Comparison of ENCODE assay signal across 8 cellular contexts in the genomic region with DNA sequence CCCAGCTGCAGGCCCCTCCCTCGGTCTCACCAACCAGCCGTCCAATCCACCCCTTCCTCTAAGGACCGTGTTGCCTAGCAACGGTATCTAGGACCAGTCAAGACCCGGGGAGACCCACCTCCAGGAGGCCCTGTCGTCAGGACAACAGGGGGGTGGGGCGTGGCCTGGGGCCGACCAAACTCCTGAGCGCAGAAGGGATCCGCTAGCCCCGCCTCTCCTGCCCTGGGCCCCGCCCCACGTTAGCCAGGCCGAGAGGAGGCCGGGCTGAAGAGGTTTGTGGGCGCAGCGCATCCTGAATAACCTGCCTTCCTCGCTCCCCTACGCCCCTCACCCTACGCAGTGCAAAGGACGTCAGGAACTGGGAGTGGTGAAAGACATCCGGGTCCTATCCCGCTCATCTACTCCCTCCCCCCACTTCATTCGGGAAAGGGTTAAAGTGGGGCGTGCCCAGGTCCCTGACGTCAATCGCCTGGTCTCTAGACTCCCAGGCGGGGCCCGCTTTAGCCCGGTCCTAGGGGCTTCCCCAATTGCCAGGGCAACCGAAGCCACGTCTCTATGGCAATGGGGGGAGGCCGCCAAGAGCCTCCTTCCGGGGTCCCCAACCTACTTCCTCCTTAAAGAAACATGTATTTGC. TPM values are rescaled to one million over a fixed set of nuclear protein-coding genes. Genes with fewer than 3 reads are reported as not detected.
A peak's percentile ranks its signal among the peaks of the same experiment; 100 is the strongest.
DNase-seq lines count a peak whose midpoint lies in the region; ATAC-seq and TF ChIP-seq lines count a peak whose summit lies in the region.

No MANE protein-coding gene starts in this region.

- no peaks in the 10 kb centered on the region; the same call in 1 of the 2 replicates for H3K9me3 ChIP-seq in AG04450 (ENCODE audit: control insufficient read depth, insufficient read depth, low read length)
- H3K9me3 ChIP-seq in Peyer's patch = no peaks in the 10 kb centered on the region

- peak; percentile 59 for DNase-seq in AG04450 (ENCODE audit: low read depth, low spot score)
- DNase-seq in Peyer's patch = peak; percentile 80 to 96 (median 90)
- peak; percentile 92 for DNase-seq in activated naive CD4-positive, alpha-beta T cell treated with Interleukin-2 at 50 U/mL for 16 hours
- peak; percentile 78 for DNase-seq in globus pallidus (ENCODE audit: low spot score)
- peak; percentile 78 for DNase-seq in occipital lobe (lab: John Stamatoyannopoulos, UW)
- peak in 47 of 49 donors; percentile 35 to 98 (median 76) for DNase-seq in substantia nigra (lab: John Stamatoyannopoulos, UW)

- peak; percentile 80 for ATAC-seq in HG03196 (IDR thresholded peaks at IDR 0.05; ENCODE audit: unreplicated experiment)

- no peaks in the 10 kb centered on the region for H3K27me3 ChIP-seq in AG04450 (ENCODE audit: control insufficient read depth, insufficient read depth, low read length)
- no peaks in the 10 kb centered on the region for H3K27me3 ChIP-seq in Peyer's patch

- H3K27ac ChIP-seq in AG04450 (ENCODE audit: low read depth, low read length) (peak overlapping the region; percentile 61), Peyer's patch (peak overlapping the region; percentile 15 to 72 (median 58)), substantia nigra (ENCODE audit: low read depth, low read length, poor library complexity, severe bottlenecking) (peak overlapping the region; percentile 66)

- in situ Hi-C loops in GM18951 (cut with MboI; ENCODE audit: low sequenced_read_pairs, unreplicated experiment) = no loop called here

- TF ChIP-seq POLR2A in GM18951 (IDR thresholded peaks at IDR 0.05; ENCODE audit: extremely low read depth, insufficient read depth, insufficient read length) (peak; percentile 31), Peyer's patch (IDR thresholded peaks at IDR 0.05) (no peak)

- POLR2A ChIA-PET in AG04450 (lab: Yijun Ruan, JAX) = interaction anchor here (0.7 kb wide), 1 partner anchor 279 kb away, joined by 3 read pairs; no protein-coding TSS in a partner anchor

- CTCF ChIA-PET in AG04450 (lab: Charles Lee) = interaction anchor here (0.6 kb wide), 1 partner anchor 31 kb away, joined by 5 read pairs; no protein-coding TSS in a partner anchor

- peak overlapping the region; percentile 63 for H3K4me3 ChIP-seq in AG04450 (ENCODE audit: low read depth, low read length)
- H3K4me3 ChIP-seq in Peyer's patch = peak overlapping the region; percentile 32 to 52 (median 50)

- peaks cover 0 to 6% (median 1%) of the 10 kb centered on the region in 4 donors for H3K4me1 ChIP-seq in Peyer's patch

- peaks cover 0 to 10% (median 0%) of the 10 kb centered on the region in 3 donors for H3K36me3 ChIP-seq in Peyer's patch

- no peak for TF ChIP-seq CTCF in AG04450 (IDR thresholded peaks at IDR 0.05; ENCODE audit: low read depth, low read length)
- TF ChIP-seq CTCF in Peyer's patch (IDR thresholded peaks at IDR 0.05) = no peak

RNA-seq across cellular contexts. Expression of gene DLG4, which starts 14.7 kb away (rescaled TPM):
- 10.2 and 11.6 TPM in 2 replicates for polyA plus RNA-seq in AG04450 (2011; rRNA removed)
- 15.2 and 19.5 TPM in 2 replicates for polyA minus RNA-seq in AG04450 (2011; rRNA and poly(A)+ RNA removed)
- total RNA-seq in Peyer's patch (10 to 100 TPM in 2 of 4 donors, 1 to 10 TPM in 2; 2.6 to 15.7 (median 9.4) TPM), occipital lobe (131 TPM)

RNA-seq across cellular contexts. Expression of gene ACADVL, which starts 14.8 kb away (rescaled TPM):
- 217 and 262 TPM in 2 replicates for polyA plus RNA-seq in AG04450 (2011; rRNA removed)
- 169 and 241 TPM in 2 replicates for polyA minus RNA-seq in AG04450 (2011; rRNA and poly(A)+ RNA removed)
- total RNA-seq in Peyer's patch = 1,000 to 10,000 TPM; 1,292 to 4,167 (median 1,553) TPM
- 77.2 TPM for total RNA-seq in occipital lobe

RNA-seq across cellular contexts. Expression of gene ASGR1, which starts 25.8 kb away (rescaled TPM):
- 1.1 and 1.5 TPM in 2 replicates for polyA plus RNA-seq in AG04450 (2011; rRNA removed)
- 0.61 and 0.74 TPM in 2 replicates for polyA minus RNA-seq in AG04450 (2011; rRNA and poly(A)+ RNA removed)
- total RNA-seq in Peyer's patch = 1 to 10 TPM in 1 of 4 donors, under 1 TPM in 2, not detected in 1; 0.88 to 2.5 (median 0.94) TPM
- 15.6 TPM for total RNA-seq in occipital lobe

RNA-seq across cellular contexts. Expression of gene DVL2, which starts 29.4 kb away (rescaled TPM):
- 5.1 and 8.2 TPM in 2 replicates for polyA plus RNA-seq in AG04450 (2011; rRNA removed)
- 23.9 and 29.6 TPM in 2 replicates for polyA minus RNA-seq in AG04450 (2011; rRNA and poly(A)+ RNA removed)
- total RNA-seq in Peyer's patch = 10 to 100 TPM; 42.1 to 61.9 (median 50.1) TPM
- total RNA-seq in occipital lobe = 49.1 TPM

RNA-seq across cellular contexts. Expression of gene PHF23, which starts 34.3 kb away (rescaled TPM):
- polyA plus RNA-seq in AG04450 (2011; rRNA removed) = 56.3 and 58.7 TPM in 2 replicates
- polyA minus RNA-seq in AG04450 (2011; rRNA and poly(A)+ RNA removed) = 58.1 and 72.8 TPM in 2 replicates
- total RNA-seq in Peyer's patch (10 to 100 TPM; 22.2 to 38.8 (median 35.1) TPM), occipital lobe (33.7 TPM)

Comparison
In these comparisons a context has a peak if more than half of its experiments do, and no peak if none do; other contexts are left out.
1. Peak in every context shown above with its lines: DNase-seq, ATAC-seq, H3K4me3 ChIP-seq and H3K27ac ChIP-seq.
2. RNA of gene ACADVL, which starts 14.8 kb away (total RNA-seq): 1,292 to 4,167 TPM in Peyer's patch; 77.2 TPM in occipital lobe (single experiment); every median in the first group is over 10 times any median in the second.